Comparison of ENCODE assay signal across 16 cellular contexts in the genomic region with DNA sequence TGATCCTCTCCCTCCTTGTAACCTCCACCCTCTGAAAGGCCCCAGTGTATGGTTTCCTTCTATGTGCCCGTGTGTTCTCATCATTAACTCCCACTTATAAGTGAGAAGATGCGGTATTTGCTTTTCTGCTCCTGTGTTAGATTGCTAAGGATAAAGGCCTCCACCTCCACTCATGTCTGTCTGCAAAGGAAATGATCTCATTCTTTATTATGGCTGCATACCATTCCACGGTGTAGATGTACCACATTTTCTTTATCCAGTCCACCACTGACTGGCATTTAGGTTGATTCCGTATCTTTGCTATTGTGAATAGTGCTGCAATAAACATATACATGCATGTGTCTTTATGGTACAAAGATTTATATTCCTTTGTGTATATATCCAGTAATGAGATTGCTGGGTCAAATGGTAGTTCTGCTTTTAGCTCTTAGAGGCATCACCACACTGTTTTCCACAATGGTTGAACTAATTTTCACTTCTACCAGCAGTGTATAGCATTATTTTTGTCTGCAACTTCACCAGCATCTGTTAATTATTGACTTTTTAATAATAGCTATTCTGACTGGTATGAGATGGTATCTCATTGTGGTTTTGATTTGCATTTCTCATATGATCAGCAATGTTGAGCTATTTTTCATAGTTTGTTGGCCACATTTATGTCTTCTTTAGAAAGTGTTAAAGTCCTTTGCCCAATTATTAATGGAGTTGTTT.
A peak's percentile ranks its signal among the peaks of the same experiment; 100 is the strongest.
DNase-seq lines count a peak whose midpoint lies in the region; ATAC-seq and TF ChIP-seq lines count a peak whose summit lies in the region.
"Had no signal": no experiment of that assay in that cellular context is flagged by ENCODE, and none has a peak within 500 bp of the region (broad histone marks: within the 10 kb centered on the region; RNA-seq: fewer than 3 reads in every experiment).

No MANE protein-coding gene starts in this region.

- H3K27me3 ChIP-seq in transverse colon, result no peaks in the 10 kb centered on the region
- H3K27me3 ChIP-seq: dorsolateral prefrontal cortex had no signal

- H3K27ac ChIP-seq in transverse colon, result no peak overlapping the region
- H3K27ac ChIP-seq: dorsolateral prefrontal cortex, RWPE1 had no signal

- H3K4me3 ChIP-seq in transverse colon, result no peak overlapping the region
- H3K4me3 ChIP-seq: dorsolateral prefrontal cortex had no signal

- H3K4me1 ChIP-seq in transverse colon, result no peaks in the 10 kb centered on the region

- 67 to 83% methylated on average over 4 of the region's 4 CpGs for whole genome bisulfite sequencing in transverse colon (ENCODE audit: low coverage in 1 of 2), 2 donors

- no peaks in the 10 kb centered on the region for H3K4me1 Mint-ChIP-seq in activated CD8-positive, alpha-beta T cell treated with anti-CD3 and anti-CD28 coated beads, Interleukin-2, amount 10 ng/mL, durations not matched to agents 7 days and 5 days (ENCODE audit: low read depth)
- peaks cover 22% of the 10 kb centered on the region for H3K4me1 Mint-ChIP-seq in progenitor cell of endocrine pancreas (ENCODE audit: low read depth)
- H3K4me1 Mint-ChIP-seq: activated T-helper 17 cell treated with anti-CD3 and anti-CD28 coated beads, Interleukin-2, amount 50 U/mL, for 72 hours had no signal

- H3K36me3 ChIP-seq in transverse colon, result no peaks in the 10 kb centered on the region

- H3K9me3 ChIP-seq in transverse colon, result no peaks in the 10 kb centered on the region

- no peaks in the 10 kb centered on the region for H3K27me3 Mint-ChIP-seq in activated CD8-positive, alpha-beta T cell treated with anti-CD3 and anti-CD28 coated beads, Interleukin-2, amount 10 ng/mL, durations not matched to agents 7 days and 5 days (ENCODE audit: low read depth)
- no peaks in the 10 kb centered on the region for H3K27me3 Mint-ChIP-seq in progenitor cell of endocrine pancreas
- H3K27me3 Mint-ChIP-seq: activated T-helper 17 cell treated with anti-CD3 and anti-CD28 coated beads, Interleukin-2, amount 50 U/mL, for 72 hours had no signal

- in situ Hi-C loops in transverse colon (cut with MboI; ENCODE audit: low pct_ligation_motif_present in 1 of 4, low pct_unique_long_range_greater_than_20kb in 1 of 4, low sequenced_read_pairs in 3 of 4), result no loop called here

- no peak for DNase-seq in dermis blood vessel endothelial cell
- no peak for DNase-seq in transverse colon
- no peak for DNase-seq in activated CD8-positive, alpha-beta T cell treated with anti-CD3 and anti-CD28 coated beads, Interleukin-2, amount 10 ng/mL, durations not matched to agents 7 days and 5 days
- no peak for DNase-seq in progenitor cell of endocrine pancreas (ENCODE audit: low spot score, unreplicated experiment)
- DNase-seq: activated CD4-positive, alpha-beta T cell treated with anti-CD3 and anti-CD28 coated beads, Interleukin-2, amount 50 U/mL, for 48 hours; DMS153; dorsolateral prefrontal cortex; Kasumi-1; NCI-H1694 treated with DMSO at 0.1 percent for 48 hours; stimulated activated naive CD8-positive, alpha-beta T cell treated with anti-CD3 and anti-CD28 coated beads, Interleukin-15, Interleukin-2, amounts not matched to agents 100 U/mL and 50 U/mL, for 24 hours had no signal

- POLR2A ChIA-PET in activated CD8-positive, alpha-beta T cell treated with anti-CD3 and anti-CD28 coated beads, Interleukin-2, amount 10 ng/mL, durations not matched to agents 7 days and 5 days (lab: Charles Lee), result no interaction called here

- CTCF ChIA-PET in activated CD8-positive, alpha-beta T cell treated with anti-CD3 and anti-CD28 coated beads, Interleukin-2, amount 10 ng/mL, durations not matched to agents 7 days and 5 days (lab: Charles Lee), result no interaction called here

- no peak overlapping the region for H3K4me3 Mint-ChIP-seq in activated CD8-positive, alpha-beta T cell treated with anti-CD3 and anti-CD28 coated beads, Interleukin-2, amount 10 ng/mL, durations not matched to agents 7 days and 5 days
- H3K4me3 Mint-ChIP-seq in progenitor cell of endocrine pancreas (ENCODE audit: low read depth), result no peak overlapping the region
- H3K4me3 Mint-ChIP-seq: activated T-helper 17 cell treated with anti-CD3 and anti-CD28 coated beads, Interleukin-2, amount 50 U/mL, for 72 hours had no signal

- H3K27ac Mint-ChIP-seq in activated CD8-positive, alpha-beta T cell treated with anti-CD3 and anti-CD28 coated beads, Interleukin-2, amount 10 ng/mL, durations not matched to agents 7 days and 5 days, result no peak overlapping the region
- no peak overlapping the region for H3K27ac Mint-ChIP-seq in progenitor cell of endocrine pancreas
- H3K27ac Mint-ChIP-seq: activated T-helper 17 cell treated with anti-CD3 and anti-CD28 coated beads, Interleukin-2, amount 50 U/mL, for 72 hours had no signal

- ATAC-seq in GM18861 (IDR thresholded peaks at IDR 0.05; ENCODE audit: unreplicated experiment), result peak; percentile 98
- ATAC-seq in GM21423 (IDR thresholded peaks at IDR 0.05; ENCODE audit: unreplicated experiment), result peak; percentile 91
- ATAC-seq in HG02970 (IDR thresholded peaks at IDR 0.05; ENCODE audit: low FRiP score, unreplicated experiment), result peak; percentile 98
- ATAC-seq in HG03565 (IDR thresholded peaks at IDR 0.05; ENCODE audit: unreplicated experiment), result peak; percentile 84
- ATAC-seq in activated CD8-positive, alpha-beta T cell treated with anti-CD3 and anti-CD28 coated beads, Interleukin-2, amount 10 ng/mL, durations not matched to agents 7 days and 5 days, result no peak
- ATAC-seq: activated T-helper 17 cell treated with anti-CD3 and anti-CD28 coated beads, Interleukin-2, amount 50 U/mL, for 72 hours; stimulated activated naive CD8-positive, alpha-beta T cell treated with anti-CD3 and anti-CD28 coated beads, Interleukin-15, Interleukin-2, amounts not matched to agents 100 U/mL and 50 U/mL, for 24 hours had no signal

- no peak for TF ChIP-seq EP300 in transverse colon (IDR thresholded peaks at IDR 0.05; ENCODE audit: low read depth)

- H3K36me3 Mint-ChIP-seq in activated CD8-positive, alpha-beta T cell treated with anti-CD3 and anti-CD28 coated beads, Interleukin-2, amount 10 ng/mL, durations not matched to agents 7 days and 5 days (ENCODE audit: low read depth), result no peaks in the 10 kb centered on the region
- no peaks in the 10 kb centered on the region for H3K36me3 Mint-ChIP-seq in progenitor cell of endocrine pancreas (ENCODE audit: insufficient read depth)

- no peak for TF ChIP-seq POLR2A in transverse colon (IDR thresholded peaks at IDR 0.05)

- H3K9me3 Mint-ChIP-seq in activated CD8-positive, alpha-beta T cell treated with anti-CD3 and anti-CD28 coated beads, Interleukin-2, amount 10 ng/mL, durations not matched to agents 7 days and 5 days (ENCODE audit: insufficient read depth), result no peaks in the 10 kb centered on the region
- H3K9me3 Mint-ChIP-seq in progenitor cell of endocrine pancreas (ENCODE audit: low read depth), result peaks cover 7% of the 10 kb centered on the region

- TF ChIP-seq CTCF in transverse colon (IDR thresholded peaks at IDR 0.05) (no peak), progenitor cell of endocrine pancreas (IDR thresholded peaks at IDR 0.05; ENCODE audit: unreplicated experiment) (no peak)

- intact Hi-C loops in transverse colon (cut with DNase I; ENCODE audit: low total_unique reads), result no loop called here
